1 cellular context compared by ENCODE assay signal in genomic region chr6:85354761-85355618, GRCh38.
A peak's percentile ranks its signal among the peaks of the same experiment; 100 is the strongest.
TF ChIP-seq lines count a peak whose summit lies in the region.

No MANE protein-coding gene starts in this region.

TF ChIP-seq in K562, 482 proteins besides CTCF, POLR2A, EP300 and RAD21 (continued from another document):
- TF ChIP-seq ZSCAN29 (IDR thresholded peaks at IDR 0.05) (0 out of 2 replicates have a peak, but pooled peaks have one; percentile 47), ARID1B (IDR thresholded peaks at IDR 0.05) (peak; percentile 68), MTA2 (IDR thresholded peaks at IDR 0.05; ENCODE audit: low read depth) (peak; percentile 47; the same call in 1 of the 2 replicates), ZKSCAN8 (CRISPR knock-in tag; IDR thresholded peaks at IDR 0.05) (peak; percentile 79), TRIM24 (IDR thresholded peaks at IDR 0.05) (no peak), TAL1 (IDR thresholded peaks at IDR 0.05) (peak; percentile 75), NCOR1 (IDR thresholded peaks at IDR 0.05) (0 out of 2 replicates have a peak, but pooled peaks have one; percentile 29), STAT5A (IDR thresholded peaks at IDR 0.05; ENCODE audit: borderline replicate concordance, low read length) (no peak), CBFA2T2 (conservative IDR thresholded peaks at IDR 0.05) (peak; percentile 44), TEAD4 (IDR thresholded peaks at IDR 0.05; ENCODE audit: low read length) (peak; percentile 55), TEAD4 (CRISPR knock-in tag; IDR thresholded peaks at IDR 0.05; ENCODE audit: borderline replicate concordance) (no peak), DEAF1 (CRISPR knock-in tag; IDR thresholded peaks at IDR 0.05) (peak; percentile 54), TCF3 (CRISPR knock-in tag; IDR thresholded peaks at IDR 0.05) (peak; percentile 75)
TF ChIP-seq in K562: peak in this region for 16.
